13 cellular contexts compared by ENCODE assay signal in genomic region chr15:63094495-63094931, GRCh38. TPM values are rescaled to one million over a fixed set of nuclear protein-coding genes. Genes with fewer than 3 reads are reported as not detected.
DNase-seq lines count a peak whose midpoint lies in the region; TF ChIP-seq lines count a peak whose summit lies in the region.
"Had no signal": no experiment of that assay in that cellular context is flagged by ENCODE, and none has a peak within 500 bp of the region (broad histone marks: within the 10 kb centered on the region; RNA-seq: fewer than 3 reads in every experiment).

No MANE protein-coding gene starts in this region.

- no peaks in the 10 kb centered on the region for H3K9me3 ChIP-seq in esophagus muscularis mucosa
- H3K9me3 ChIP-seq in osteoblast (ENCODE audit: low read depth, low read length), result no peaks in the 10 kb centered on the region
- H3K9me3 ChIP-seq: uterus had no signal

- no peak overlapping the region for H3K27ac Mint-ChIP-seq in endothelial cell (ENCODE audit: unreplicated experiment)

- H3K4me3 ChIP-seq in esophagus muscularis mucosa (no peak overlapping the region), osteoblast (ENCODE audit: insufficient read depth, low read length) (peak overlapping the region; percentile 18)
- H3K4me3 ChIP-seq: hepatocyte, uterus had no signal

- peaks cover 13 to 28% (median 25%) of the 10 kb centered on the region in 4 donors for H3K4me1 ChIP-seq in esophagus muscularis mucosa
- H3K4me1 ChIP-seq in osteoblast (ENCODE audit: insufficient read depth, low read length), result peaks cover 49% of the 10 kb centered on the region
- H3K4me1 ChIP-seq: uterus had no signal

- H3K4me2 ChIP-seq in osteoblast (ENCODE audit: insufficient read depth, low read length), result peak overlapping the region; percentile 72
- H3K4me2 ChIP-seq: hepatocyte had no signal

- no peak overlapping the region for H2AFZ ChIP-seq in osteoblast (ENCODE audit: low read length)
- H2AFZ ChIP-seq: hepatocyte had no signal

- H3K27me3 Mint-ChIP-seq in endothelial cell (ENCODE audit: unreplicated experiment), result peaks cover 2% of the 10 kb centered on the region

- TF ChIP-seq EP300 in esophagus muscularis mucosa (IDR thresholded peaks at IDR 0.05), result no peak

- no peaks in the 10 kb centered on the region for H4K20me1 ChIP-seq in osteoblast (ENCODE audit: insufficient read depth, low read length)

- TF ChIP-seq POLR2A in esophagus muscularis mucosa (IDR thresholded peaks at IDR 0.05; ENCODE audit: low read depth), result no peak

- WGBS in esophagus muscularis mucosa, result 45% methylated on average over 2 of the region's 2 CpGs

- H3K27ac ChIP-seq in esophagus muscularis mucosa (replicated peaks in 1 of 4) (peak overlapping the region; percentile 64 to 76 (median 67)), osteoblast (ENCODE audit: low read depth, low read length) (peak overlapping the region; percentile 99)
- H3K27ac ChIP-seq: hepatocyte, HL-60 had no signal

- H3K27me3 ChIP-seq in esophagus muscularis mucosa (no peaks in the 10 kb centered on the region), osteoblast (ENCODE audit: insufficient read depth, low read length) (no peaks in the 10 kb centered on the region)
- H3K27me3 ChIP-seq: hepatocyte, uterus had no signal

- no peak for TF ChIP-seq CTCF in esophagus muscularis mucosa (IDR thresholded peaks at IDR 0.05)
- TF ChIP-seq CTCF in osteoblast (IDR thresholded peaks at IDR 0.05; ENCODE audit: extremely low read depth, low read depth, low read length), result no peak
- no peak for TF ChIP-seq CTCF in endothelial cell (IDR thresholded peaks at IDR 0.05; ENCODE audit: unreplicated experiment)

- no peak overlapping the region for H3K4me3 Mint-ChIP-seq in endothelial cell (ENCODE audit: unreplicated experiment)

- H3K36me3 ChIP-seq in esophagus muscularis mucosa, result no peaks in the 10 kb centered on the region
- no peaks in the 10 kb centered on the region for H3K36me3 ChIP-seq in osteoblast (ENCODE audit: insufficient read depth, low read length)
- H3K36me3 ChIP-seq: uterus had no signal

- intact Hi-C loops in esophagus muscularis mucosa (cut with DNase I), result loop anchor here (5.0 kb wide), 2 partner anchors 47 to 312 kb away; no protein-coding TSS in a partner anchor
- intact Hi-C loops in posterior vena cava (cut with DNase I), result loop anchor here in 1 of 2 donors (5.0 kb wide), 2 partner anchors 247 to 312 kb away; no protein-coding TSS in a partner anchor

- H3K79me2 ChIP-seq in osteoblast (ENCODE audit: insufficient read depth, low read length), result no peaks in the 10 kb centered on the region
- H3K79me2 ChIP-seq: hepatocyte had no signal

- no peaks in the 10 kb centered on the region for H3K36me3 Mint-ChIP-seq in endothelial cell (ENCODE audit: low read depth, unreplicated experiment)

- H3K9me3 Mint-ChIP-seq in endothelial cell (ENCODE audit: unreplicated experiment), result no peaks in the 10 kb centered on the region

- H3K4me1 Mint-ChIP-seq in endothelial cell (ENCODE audit: unreplicated experiment), result peaks cover 6% of the 10 kb centered on the region

- peak; percentile 84 for DNase-seq in EH (ENCODE audit: low read depth)
- peak; percentile 18 for DNase-seq in NCI-H1694 treated with DMSO at 0.1 percent for 48 hours (lab: John Stamatoyannopoulos, UW)
- no peak for DNase-seq in esophagus muscularis mucosa (ENCODE audit: extremely low spot score)
- DNase-seq in osteoblast (ENCODE audit: insufficient read length, low spot score, missing footprints), result peak; percentile 68
- DNase-seq in NCI-H345 (lab: John Stamatoyannopoulos, UW), result no peak
- DNase-seq in posterior vena cava (ENCODE audit: low spot score), result no peak
- DNase-seq in endothelial cell (ENCODE audit: low spot score), result no peak
- no peak for DNase-seq in effector CD4-positive, alpha-beta T cell
- DNase-seq: activated CD4-positive, CD25-positive, alpha-beta regulatory T cell; NCI-H1417; uterus had no signal

RNA-seq across cellular contexts. Expression of gene LACTB, which starts 27.1 kb away (rescaled TPM):
- 10 to 100 TPM; 15.4 to 22.8 (median 18.7) TPM for total RNA-seq in esophagus muscularis mucosa
- total RNA-seq in osteoblast, result 51.6 and 52.8 TPM in 2 replicates
- total RNA-seq in posterior vena cava, result 10 to 100 TPM; 14.3 to 21.2 TPM
- 10.1 TPM for total RNA-seq in endothelial cell (ENCODE audit: unreplicated experiment)

RNA-seq across cellular contexts. Expression of gene TPM1, which starts 52.0 kb away (rescaled TPM):
- total RNA-seq in esophagus muscularis mucosa (1,000 to 10,000 TPM; 5,599 to 7,718 (median 6,496) TPM), osteoblast (1,563 and 1,708 TPM in 2 replicates), posterior vena cava (1,000 to 10,000 TPM; 1,343 to 1,694 TPM), endothelial cell (ENCODE audit: unreplicated experiment) (106 TPM)

Comparison
In these comparisons a context has a peak if more than half of its experiments do, and no peak if none do; other contexts are left out.
1. DNase-seq: peak in EH (single experiment), NCI-H1694 treated with DMSO at 0.1 percent for 48 hours (single experiment) and osteoblast (single experiment); none in esophagus muscularis mucosa (single experiment), NCI-H345 (single experiment), posterior vena cava (single experiment), endothelial cell (single experiment) and effector CD4-positive, alpha-beta T cell (single experiment).
2. RNA of gene TPM1, which starts 52.0 kb away (total RNA-seq): 5,599 to 7,718 TPM in esophagus muscularis mucosa, 1,343 to 1,694 TPM in posterior vena cava and 1,563 to 1,708 TPM in osteoblast; 106 TPM in endothelial cell (single experiment); every median in the first group is over 10 times any median in the second.